In the genomic region with DNA sequence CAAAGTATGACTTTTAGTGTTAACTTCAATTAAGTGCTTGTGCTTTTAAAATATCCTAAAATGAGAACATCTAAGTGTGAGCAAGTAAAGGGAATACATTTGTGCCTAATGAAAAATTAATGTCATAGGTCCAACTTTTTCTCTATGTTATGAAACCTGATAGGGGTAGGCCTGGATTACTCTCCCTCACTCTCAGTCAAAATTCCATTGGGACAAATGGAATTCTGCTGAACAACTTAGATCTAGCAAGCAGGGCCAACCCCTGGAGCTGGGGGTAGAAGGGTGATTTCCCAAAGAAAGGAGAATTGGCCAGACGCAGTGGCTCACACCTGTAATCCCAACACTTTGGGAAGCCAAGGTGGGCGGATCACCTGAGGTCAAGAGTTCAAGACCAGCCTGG, we compare ENCODE assay signal across 15 cellular contexts.
"Had no signal": no experiment of that assay in that cellular context is flagged by ENCODE, and none has a peak within 500 bp of the region (broad histone marks: within the 10 kb centered on the region; RNA-seq: fewer than 3 reads in every experiment).

No MANE protein-coding gene starts in this region.

- H3K4me3 ChIP-seq: ovary had no signal

- H3K36me3 ChIP-seq: ovary, WERI-Rb-1 had no signal

- H3K27me3 ChIP-seq: ovary had no signal

- H3K4me3 Mint-ChIP-seq: activated CD8-positive, alpha-beta T cell treated with anti-CD3 and anti-CD28 coated beads for 36 hours; neural crest cell; stimulated activated naive CD8-positive, alpha-beta T cell treated with anti-CD3 and anti-CD28 coated beads, Interleukin-15, amount 100 ng/mL, for 72 hours; T-helper 17 cell had no signal

- DNase-seq: activated CD4-positive, alpha-beta T cell treated with anti-CD3 and anti-CD28 coated beads for 4 hours; activated CD8-positive, alpha-beta T cell treated with anti-CD3 and anti-CD28 coated beads for 36 hours; activated gamma-delta T cell; amniotic stem cell; cerebellar nuclear complex; left ventricle myocardium superior; mesendoderm; ovary; stimulated activated CD4-positive, alpha-beta T cell treated with anti-CD3 and anti-CD28 coated beads, Interleukin-1b, Interleukin-23, amount 100 ng/mL, for 48 hours; stimulated activated naive CD8-positive, alpha-beta T cell treated with anti-CD3 and anti-CD28 coated beads, Interleukin-15, amount 100 ng/mL, for 72 hours; T-helper 17 cell; WERI-Rb-1 had no signal

- H3K27ac ChIP-seq: ovary, WERI-Rb-1 had no signal

- H3K9me3 ChIP-seq: ovary had no signal

- H3K27ac Mint-ChIP-seq: activated CD8-positive, alpha-beta T cell treated with anti-CD3 and anti-CD28 coated beads for 36 hours; activated naive CD4-positive, alpha-beta T cell treated with anti-CD3 and anti-CD28 coated beads, Interleukin-2, amount 50 U/mL, for 72 hours; activated T-cell treated with anti-CD3 and anti-CD28 coated beads, Interleukin-2, amount 50 U/mL, for 72 hours; stimulated activated naive CD8-positive, alpha-beta T cell treated with anti-CD3 and anti-CD28 coated beads, Interleukin-15, amount 100 ng/mL, for 72 hours; T-helper 17 cell had no signal
